Comparison of ENCODE assay signal across 14 cellular contexts in the genomic region with DNA sequence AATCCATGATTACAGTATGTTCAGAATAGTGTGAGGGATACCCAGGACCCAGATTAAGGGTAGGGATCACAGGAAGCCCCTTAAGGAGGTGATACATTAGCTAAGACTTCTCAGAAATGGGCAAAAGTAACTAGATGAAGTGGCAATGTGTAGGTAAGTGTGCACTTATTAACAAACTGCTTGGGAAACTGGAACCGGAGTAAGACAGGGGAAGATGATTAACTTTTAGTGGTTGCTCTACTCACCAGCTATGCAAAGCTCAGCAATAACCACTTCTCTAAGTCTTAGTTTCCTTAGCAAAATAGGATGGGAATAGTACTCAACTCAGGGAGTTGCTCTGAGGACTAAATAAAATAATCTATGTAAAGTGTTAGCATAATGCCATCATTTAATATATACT.
A peak's percentile ranks its signal among the peaks of the same experiment; 100 is the strongest.
DNase-seq lines count a peak whose midpoint lies in the region; ATAC-seq and TF ChIP-seq lines count a peak whose summit lies in the region.
"Had no signal": no experiment of that assay in that cellular context is flagged by ENCODE, and none has a peak within 500 bp of the region (broad histone marks: within the 10 kb centered on the region; RNA-seq: fewer than 3 reads in every experiment).

No MANE protein-coding gene starts in this region.

- H3K4me1 ChIP-seq in heart right ventricle: no peaks in the 10 kb centered on the region
- H3K4me1 ChIP-seq: BLaER1, uterus had no signal

- H3K36me3 Mint-ChIP-seq in WTC11: no peaks in the 10 kb centered on the region

- TF ChIP-seq CTCF in WTC11 (IDR thresholded peaks at IDR 0.05): no peak
- TF ChIP-seq CTCF in heart right ventricle (IDR thresholded peaks at IDR 0.05): no peak

- 87 to 93% methylated on average over 1 of the region's 1 CpG for WGBS in heart right ventricle, 2 donors

- H3K9me3 ChIP-seq in heart right ventricle: no peaks in the 10 kb centered on the region
- H3K9me3 ChIP-seq: BLaER1, uterus had no signal

- H3K4me1 Mint-ChIP-seq in WTC11: no peaks in the 10 kb centered on the region

- H3K4me3 ChIP-seq in heart right ventricle: no peak overlapping the region
- H3K4me3 ChIP-seq: BLaER1, uterus had no signal

- no peaks in the 10 kb centered on the region for H3K9me3 Mint-ChIP-seq in WTC11

- DNase-seq in WTC11 (ENCODE audit: low spot score) (no peak), middle frontal gyrus (ENCODE audit: extremely low spot score, low spot score) (no peak), iPS-NIHi7 (ENCODE audit: extremely low spot score) (no peak), HK-2 (ENCODE audit: unreplicated experiment) (no peak), heart right ventricle (no peak)
- DNase-seq: brain microvascular endothelial cell, mammary epithelial cell, NCI-H1105, uterus had no signal

- no peak overlapping the region for H3K27ac Mint-ChIP-seq in WTC11

- intact Hi-C loops in heart right ventricle (cut with DNase I): no loop called here

- no peak overlapping the region for H3K27ac ChIP-seq in heart right ventricle
- H3K27ac ChIP-seq: BLaER1, brain microvascular endothelial cell, uterus had no signal

- no peaks in the 10 kb centered on the region for H3K36me3 ChIP-seq in heart right ventricle
- H3K36me3 ChIP-seq: BLaER1, brain microvascular endothelial cell, uterus had no signal

- CTCF ChIA-PET in WTC11 (lab: Charles Lee): no interaction called here

- no peak overlapping the region for H3K4me3 Mint-ChIP-seq in WTC11

- no peaks in the 10 kb centered on the region for H3K27me3 ChIP-seq in heart right ventricle
- H3K27me3 ChIP-seq: BLaER1, brain microvascular endothelial cell, uterus had no signal

- H3K27me3 Mint-ChIP-seq in WTC11 (ENCODE audit: low read depth): no peaks in the 10 kb centered on the region

- POLR2A ChIA-PET in WTC11 (lab: Charles Lee): no interaction called here

- ATAC-seq in GM18870 (IDR thresholded peaks at IDR 0.05; ENCODE audit: unreplicated experiment) (peak; percentile 99), GM21526 (IDR thresholded peaks at IDR 0.05; ENCODE audit: low FRiP score, unreplicated experiment) (peak; percentile 66), HG03045 (IDR thresholded peaks at IDR 0.05; ENCODE audit: unreplicated experiment) (peak; percentile 91), WTC11 (no peak), heart right ventricle (no peak)
- ATAC-seq: Right ventricle myocardium inferior had no signal

TF ChIP-seq in WTC11, 78 proteins besides CTCF, POLR2A, EP300 and RAD21:
- TF ChIP-seq, protein P1, sequence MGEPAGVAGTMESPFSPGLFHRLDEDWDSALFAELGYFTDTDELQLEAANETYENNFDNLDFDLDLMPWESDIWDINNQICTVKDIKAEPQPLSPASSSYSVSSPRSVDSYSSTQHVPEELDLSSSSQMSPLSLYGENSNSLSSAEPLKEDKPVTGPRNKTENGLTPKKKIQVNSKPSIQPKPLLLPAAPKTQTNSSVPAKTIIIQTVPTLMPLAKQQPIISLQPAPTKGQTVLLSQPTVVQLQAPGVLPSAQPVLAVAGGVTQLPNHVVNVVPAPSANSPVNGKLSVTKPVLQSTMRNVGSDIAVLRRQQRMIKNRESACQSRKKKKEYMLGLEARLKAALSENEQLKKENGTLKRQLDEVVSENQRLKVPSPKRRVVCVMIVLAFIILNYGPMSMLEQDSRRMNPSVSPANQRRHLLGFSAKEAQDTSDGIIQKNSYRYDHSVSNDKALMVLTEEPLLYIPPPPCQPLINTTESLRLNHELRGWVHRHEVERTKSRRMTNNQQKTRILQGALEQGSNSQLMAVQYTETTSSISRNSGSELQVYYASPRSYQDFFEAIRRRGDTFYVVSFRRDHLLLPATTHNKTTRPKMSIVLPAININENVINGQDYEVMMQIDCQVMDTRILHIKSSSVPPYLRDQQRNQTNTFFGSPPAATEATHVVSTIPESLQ (CRISPR knock-in tag; IDR thresholded peaks at IDR 0.05): no peak
- TF ChIP-seq KAT7 (CRISPR knock-in tag; IDR thresholded peaks at IDR 0.05; ENCODE audit: borderline replicate concordance) (no peak), HMGA2 (CRISPR knock-in tag; IDR thresholded peaks at IDR 0.05) (peak; percentile 21; the same call in 1 of the 2 replicates)
- TF ChIP-seq, protein P2, sequence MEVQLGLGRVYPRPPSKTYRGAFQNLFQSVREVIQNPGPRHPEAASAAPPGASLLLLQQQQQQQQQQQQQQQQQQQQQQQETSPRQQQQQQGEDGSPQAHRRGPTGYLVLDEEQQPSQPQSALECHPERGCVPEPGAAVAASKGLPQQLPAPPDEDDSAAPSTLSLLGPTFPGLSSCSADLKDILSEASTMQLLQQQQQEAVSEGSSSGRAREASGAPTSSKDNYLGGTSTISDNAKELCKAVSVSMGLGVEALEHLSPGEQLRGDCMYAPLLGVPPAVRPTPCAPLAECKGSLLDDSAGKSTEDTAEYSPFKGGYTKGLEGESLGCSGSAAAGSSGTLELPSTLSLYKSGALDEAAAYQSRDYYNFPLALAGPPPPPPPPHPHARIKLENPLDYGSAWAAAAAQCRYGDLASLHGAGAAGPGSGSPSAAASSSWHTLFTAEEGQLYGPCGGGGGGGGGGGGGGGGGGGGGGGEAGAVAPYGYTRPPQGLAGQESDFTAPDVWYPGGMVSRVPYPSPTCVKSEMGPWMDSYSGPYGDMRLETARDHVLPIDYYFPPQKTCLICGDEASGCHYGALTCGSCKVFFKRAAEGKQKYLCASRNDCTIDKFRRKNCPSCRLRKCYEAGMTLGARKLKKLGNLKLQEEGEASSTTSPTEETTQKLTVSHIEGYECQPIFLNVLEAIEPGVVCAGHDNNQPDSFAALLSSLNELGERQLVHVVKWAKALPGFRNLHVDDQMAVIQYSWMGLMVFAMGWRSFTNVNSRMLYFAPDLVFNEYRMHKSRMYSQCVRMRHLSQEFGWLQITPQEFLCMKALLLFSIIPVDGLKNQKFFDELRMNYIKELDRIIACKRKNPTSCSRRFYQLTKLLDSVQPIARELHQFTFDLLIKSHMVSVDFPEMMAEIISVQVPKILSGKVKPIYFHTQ (CRISPR knock-in tag; IDR thresholded peaks at IDR 0.05): no peak
- TF ChIP-seq, protein P3, sequence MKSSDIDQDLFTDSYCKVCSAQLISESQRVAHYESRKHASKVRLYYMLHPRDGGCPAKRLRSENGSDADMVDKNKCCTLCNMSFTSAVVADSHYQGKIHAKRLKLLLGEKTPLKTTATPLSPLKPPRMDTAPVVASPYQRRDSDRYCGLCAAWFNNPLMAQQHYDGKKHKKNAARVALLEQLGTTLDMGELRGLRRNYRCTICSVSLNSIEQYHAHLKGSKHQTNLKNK (CRISPR knock-in tag; IDR thresholded peaks at IDR 0.05): no peak

Comparison
In these comparisons a context has a peak if more than half of its experiments do, and no peak if none do; other contexts are left out.
1. ATAC-seq: peak in GM18870 (single experiment), GM21526 (single experiment) and HG03045 (single experiment); none in WTC11 (single experiment) and heart right ventricle (0 of 8).